Comparison of ENCODE assay signal across 1 cellular context in the genomic region with DNA sequence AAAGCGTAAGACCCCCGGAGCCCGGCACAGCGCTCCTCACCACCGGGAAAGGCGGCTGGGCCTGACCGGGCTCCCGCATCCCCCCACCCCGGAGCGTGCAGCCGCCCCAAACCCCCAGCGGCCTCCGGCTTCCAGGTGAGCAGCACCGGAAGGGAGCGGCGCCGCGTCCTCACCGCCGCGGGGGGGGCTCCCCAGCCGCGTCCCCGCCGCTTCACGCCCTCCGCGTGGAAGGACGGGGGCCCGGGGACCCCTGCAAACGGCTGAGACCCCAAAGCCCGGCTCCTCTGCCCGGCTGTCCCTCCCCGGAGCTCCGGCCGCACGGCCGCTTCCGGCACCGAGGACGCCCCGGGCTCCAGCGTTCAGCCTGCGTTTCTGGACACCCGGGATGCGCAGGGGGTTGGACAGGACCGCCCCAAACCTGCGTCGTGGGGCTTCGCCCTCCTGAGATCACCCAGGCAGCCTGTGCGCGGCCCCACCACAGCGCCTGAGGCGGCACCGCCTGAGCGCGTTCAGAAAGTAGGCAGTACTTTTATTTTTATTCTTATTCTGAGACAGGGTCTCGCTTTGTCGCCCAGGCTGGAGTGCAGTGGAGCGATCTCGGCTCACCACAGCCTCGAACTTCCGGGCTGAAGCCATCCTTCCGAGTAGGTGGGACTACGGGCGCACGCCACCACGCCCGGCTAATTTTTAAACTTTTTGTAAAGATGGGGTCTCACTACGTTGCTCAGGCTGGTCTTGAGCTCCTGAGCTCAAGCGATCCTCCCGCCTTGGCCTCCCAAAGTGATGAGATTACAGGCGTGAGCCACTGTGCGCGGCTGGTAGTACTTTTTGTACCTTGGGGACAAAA.
TF ChIP-seq lines count a peak whose summit lies in the region.

No MANE protein-coding gene starts in this region.

TF ChIP-seq in GM12878, 131 proteins besides CTCF, POLR2A, EP300 and RAD21 (continued from another document and continues in another):
- TF ChIP-seq, protein P1, sequence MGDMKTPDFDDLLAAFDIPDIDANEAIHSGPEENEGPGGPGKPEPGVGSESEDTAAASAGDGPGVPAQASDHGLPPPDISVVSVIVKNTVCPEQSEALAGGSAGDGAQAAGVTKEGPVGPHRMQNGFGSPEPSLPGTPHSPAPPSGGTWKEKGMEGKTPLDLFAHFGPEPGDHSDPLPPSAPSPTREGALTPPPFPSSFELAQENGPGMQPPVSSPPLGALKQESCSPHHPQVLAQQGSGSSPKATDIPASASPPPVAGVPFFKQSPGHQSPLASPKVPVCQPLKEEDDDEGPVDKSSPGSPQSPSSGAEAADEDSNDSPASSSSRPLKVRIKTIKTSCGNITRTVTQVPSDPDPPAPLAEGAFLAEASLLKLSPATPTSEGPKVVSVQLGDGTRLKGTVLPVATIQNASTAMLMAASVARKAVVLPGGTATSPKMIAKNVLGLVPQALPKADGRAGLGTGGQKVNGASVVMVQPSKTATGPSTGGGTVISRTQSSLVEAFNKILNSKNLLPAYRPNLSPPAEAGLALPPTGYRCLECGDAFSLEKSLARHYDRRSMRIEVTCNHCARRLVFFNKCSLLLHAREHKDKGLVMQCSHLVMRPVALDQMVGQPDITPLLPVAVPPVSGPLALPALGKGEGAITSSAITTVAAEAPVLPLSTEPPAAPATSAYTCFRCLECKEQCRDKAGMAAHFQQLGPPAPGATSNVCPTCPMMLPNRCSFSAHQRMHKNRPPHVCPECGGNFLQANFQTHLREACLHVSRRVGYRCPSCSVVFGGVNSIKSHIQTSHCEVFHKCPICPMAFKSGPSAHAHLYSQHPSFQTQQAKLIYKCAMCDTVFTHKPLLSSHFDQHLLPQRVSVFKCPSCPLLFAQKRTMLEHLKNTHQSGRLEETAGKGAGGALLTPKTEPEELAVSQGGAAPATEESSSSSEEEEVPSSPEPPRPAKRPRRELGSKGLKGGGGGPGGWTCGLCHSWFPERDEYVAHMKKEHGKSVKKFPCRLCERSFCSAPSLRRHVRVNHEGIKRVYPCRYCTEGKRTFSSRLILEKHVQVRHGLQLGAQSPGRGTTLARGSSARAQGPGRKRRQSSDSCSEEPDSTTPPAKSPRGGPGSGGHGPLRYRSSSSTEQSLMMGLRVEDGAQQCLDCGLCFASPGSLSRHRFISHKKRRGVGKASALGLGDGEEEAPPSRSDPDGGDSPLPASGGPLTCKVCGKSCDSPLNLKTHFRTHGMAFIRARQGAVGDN (IDR thresholded peaks at IDR 0.05) = peak; percentile 81; the same call in 1 of the 2 replicates
- TF ChIP-seq HCFC1 (IDR thresholded peaks at IDR 0.05; ENCODE audit: low read length) = no peak
- peak; percentile 53 for TF ChIP-seq TCF3 (IDR thresholded peaks at IDR 0.05; ENCODE audit: borderline replicate concordance, insufficient read depth, low read depth, low read length)
- no peak for TF ChIP-seq YBX1 (IDR thresholded peaks at IDR 0.05)
- TF ChIP-seq MEF2B (IDR thresholded peaks at IDR 0.05; ENCODE audit: partially characterized antibody, poor library complexity, severe bottlenecking) = peak; percentile 40
- TF ChIP-seq, protein P2, sequence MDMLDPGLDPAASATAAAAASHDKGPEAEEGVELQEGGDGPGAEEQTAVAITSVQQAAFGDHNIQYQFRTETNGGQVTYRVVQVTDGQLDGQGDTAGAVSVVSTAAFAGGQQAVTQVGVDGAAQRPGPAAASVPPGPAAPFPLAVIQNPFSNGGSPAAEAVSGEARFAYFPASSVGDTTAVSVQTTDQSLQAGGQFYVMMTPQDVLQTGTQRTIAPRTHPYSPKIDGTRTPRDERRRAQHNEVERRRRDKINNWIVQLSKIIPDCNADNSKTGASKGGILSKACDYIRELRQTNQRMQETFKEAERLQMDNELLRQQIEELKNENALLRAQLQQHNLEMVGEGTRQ (IDR thresholded peaks at IDR 0.05; ENCODE audit: borderline replicate concordance, low read depth, low read length) = no peak
- TF ChIP-seq, protein P3, sequence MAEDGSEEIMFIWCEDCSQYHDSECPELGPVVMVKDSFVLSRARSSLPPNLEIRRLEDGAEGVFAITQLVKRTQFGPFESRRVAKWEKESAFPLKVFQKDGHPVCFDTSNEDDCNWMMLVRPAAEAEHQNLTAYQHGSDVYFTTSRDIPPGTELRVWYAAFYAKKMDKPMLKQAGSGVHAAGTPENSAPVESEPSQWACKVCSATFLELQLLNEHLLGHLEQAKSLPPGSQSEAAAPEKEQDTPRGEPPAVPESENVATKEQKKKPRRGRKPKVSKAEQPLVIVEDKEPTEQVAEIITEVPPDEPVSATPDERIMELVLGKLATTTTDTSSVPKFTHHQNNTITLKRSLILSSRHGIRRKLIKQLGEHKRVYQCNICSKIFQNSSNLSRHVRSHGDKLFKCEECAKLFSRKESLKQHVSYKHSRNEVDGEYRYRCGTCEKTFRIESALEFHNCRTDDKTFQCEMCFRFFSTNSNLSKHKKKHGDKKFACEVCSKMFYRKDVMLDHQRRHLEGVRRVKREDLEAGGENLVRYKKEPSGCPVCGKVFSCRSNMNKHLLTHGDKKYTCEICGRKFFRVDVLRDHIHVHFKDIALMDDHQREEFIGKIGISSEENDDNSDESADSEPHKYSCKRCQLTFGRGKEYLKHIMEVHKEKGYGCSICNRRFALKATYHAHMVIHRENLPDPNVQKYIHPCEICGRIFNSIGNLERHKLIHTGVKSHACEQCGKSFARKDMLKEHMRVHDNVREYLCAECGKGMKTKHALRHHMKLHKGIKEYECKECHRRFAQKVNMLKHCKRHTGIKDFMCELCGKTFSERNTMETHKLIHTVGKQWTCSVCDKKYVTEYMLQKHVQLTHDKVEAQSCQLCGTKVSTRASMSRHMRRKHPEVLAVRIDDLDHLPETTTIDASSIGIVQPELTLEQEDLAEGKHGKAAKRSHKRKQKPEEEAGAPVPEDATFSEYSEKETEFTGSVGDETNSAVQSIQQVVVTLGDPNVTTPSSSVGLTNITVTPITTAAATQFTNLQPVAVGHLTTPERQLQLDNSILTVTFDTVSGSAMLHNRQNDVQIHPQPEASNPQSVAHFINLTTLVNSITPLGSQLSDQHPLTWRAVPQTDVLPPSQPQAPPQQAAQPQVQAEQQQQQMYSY (CRISPR knock-in tag; IDR thresholded peaks at IDR 0.05) = 0 out of 2 replicates have a peak, but pooled peaks have one; percentile 4
- peak; percentile 87 for TF ChIP-seq PAX5 (IDR thresholded peaks at IDR 0.05; ENCODE audit: borderline replicate concordance, low read depth, low read length)
- TF ChIP-seq IKZF2 (IDR thresholded peaks at IDR 0.05) = peak in 1 of 2 experiments; percentile 50; a peak in 2 of 4 replicates
- peak in 1 of 2 experiments; percentile 73; a peak in 2 of 4 replicates for TF ChIP-seq ETV6 (conservative IDR thresholded peaks at IDR 0.05 in 1 of 2, IDR thresholded peaks at IDR 0.05 in 1 of 2; ENCODE audit: borderline replicate concordance in 1 of 2, low read depth in 1 of 2)
- TF ChIP-seq CBFB (IDR thresholded peaks at IDR 0.05; ENCODE audit: low read depth) = peak; percentile 69
- TF ChIP-seq, protein P4, sequence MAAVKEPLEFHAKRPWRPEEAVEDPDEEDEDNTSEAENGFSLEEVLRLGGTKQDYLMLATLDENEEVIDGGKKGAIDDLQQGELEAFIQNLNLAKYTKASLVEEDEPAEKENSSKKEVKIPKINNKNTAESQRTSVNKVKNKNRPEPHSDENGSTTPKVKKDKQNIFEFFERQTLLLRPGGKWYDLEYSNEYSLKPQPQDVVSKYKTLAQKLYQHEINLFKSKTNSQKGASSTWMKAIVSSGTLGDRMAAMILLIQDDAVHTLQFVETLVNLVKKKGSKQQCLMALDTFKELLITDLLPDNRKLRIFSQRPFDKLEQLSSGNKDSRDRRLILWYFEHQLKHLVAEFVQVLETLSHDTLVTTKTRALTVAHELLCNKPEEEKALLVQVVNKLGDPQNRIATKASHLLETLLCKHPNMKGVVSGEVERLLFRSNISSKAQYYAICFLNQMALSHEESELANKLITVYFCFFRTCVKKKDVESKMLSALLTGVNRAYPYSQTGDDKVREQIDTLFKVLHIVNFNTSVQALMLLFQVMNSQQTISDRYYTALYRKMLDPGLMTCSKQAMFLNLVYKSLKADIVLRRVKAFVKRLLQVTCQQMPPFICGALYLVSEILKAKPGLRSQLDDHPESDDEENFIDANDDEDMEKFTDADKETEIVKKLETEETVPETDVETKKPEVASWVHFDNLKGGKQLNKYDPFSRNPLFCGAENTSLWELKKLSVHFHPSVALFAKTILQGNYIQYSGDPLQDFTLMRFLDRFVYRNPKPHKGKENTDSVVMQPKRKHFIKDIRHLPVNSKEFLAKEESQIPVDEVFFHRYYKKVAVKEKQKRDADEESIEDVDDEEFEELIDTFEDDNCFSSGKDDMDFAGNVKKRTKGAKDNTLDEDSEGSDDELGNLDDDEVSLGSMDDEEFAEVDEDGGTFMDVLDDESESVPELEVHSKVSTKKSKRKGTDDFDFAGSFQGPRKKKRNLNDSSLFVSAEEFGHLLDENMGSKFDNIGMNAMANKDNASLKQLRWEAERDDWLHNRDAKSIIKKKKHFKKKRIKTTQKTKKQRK (IDR thresholded peaks at IDR 0.05; ENCODE audit: low read depth, low read length) = no peak
- peak; percentile 76 for TF ChIP-seq POLR2AphosphoS5 (IDR thresholded peaks at IDR 0.05; ENCODE audit: low read length)
- no peak for TF ChIP-seq GABPA (IDR thresholded peaks at IDR 0.05; ENCODE audit: low read depth)
- TF ChIP-seq, protein P5, sequence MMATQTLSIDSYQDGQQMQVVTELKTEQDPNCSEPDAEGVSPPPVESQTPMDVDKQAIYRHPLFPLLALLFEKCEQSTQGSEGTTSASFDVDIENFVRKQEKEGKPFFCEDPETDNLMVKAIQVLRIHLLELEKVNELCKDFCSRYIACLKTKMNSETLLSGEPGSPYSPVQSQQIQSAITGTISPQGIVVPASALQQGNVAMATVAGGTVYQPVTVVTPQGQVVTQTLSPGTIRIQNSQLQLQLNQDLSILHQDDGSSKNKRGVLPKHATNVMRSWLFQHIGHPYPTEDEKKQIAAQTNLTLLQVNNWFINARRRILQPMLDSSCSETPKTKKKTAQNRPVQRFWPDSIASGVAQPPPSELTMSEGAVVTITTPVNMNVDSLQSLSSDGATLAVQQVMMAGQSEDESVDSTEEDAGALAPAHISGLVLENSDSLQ (IDR thresholded peaks at IDR 0.05) = no peak
- 0 out of 2 replicates have a peak, but pooled peaks have one; percentile 9 for TF ChIP-seq SREBF2 (IDR thresholded peaks at IDR 0.05; ENCODE audit: low read length)
- TF ChIP-seq, protein P6, sequence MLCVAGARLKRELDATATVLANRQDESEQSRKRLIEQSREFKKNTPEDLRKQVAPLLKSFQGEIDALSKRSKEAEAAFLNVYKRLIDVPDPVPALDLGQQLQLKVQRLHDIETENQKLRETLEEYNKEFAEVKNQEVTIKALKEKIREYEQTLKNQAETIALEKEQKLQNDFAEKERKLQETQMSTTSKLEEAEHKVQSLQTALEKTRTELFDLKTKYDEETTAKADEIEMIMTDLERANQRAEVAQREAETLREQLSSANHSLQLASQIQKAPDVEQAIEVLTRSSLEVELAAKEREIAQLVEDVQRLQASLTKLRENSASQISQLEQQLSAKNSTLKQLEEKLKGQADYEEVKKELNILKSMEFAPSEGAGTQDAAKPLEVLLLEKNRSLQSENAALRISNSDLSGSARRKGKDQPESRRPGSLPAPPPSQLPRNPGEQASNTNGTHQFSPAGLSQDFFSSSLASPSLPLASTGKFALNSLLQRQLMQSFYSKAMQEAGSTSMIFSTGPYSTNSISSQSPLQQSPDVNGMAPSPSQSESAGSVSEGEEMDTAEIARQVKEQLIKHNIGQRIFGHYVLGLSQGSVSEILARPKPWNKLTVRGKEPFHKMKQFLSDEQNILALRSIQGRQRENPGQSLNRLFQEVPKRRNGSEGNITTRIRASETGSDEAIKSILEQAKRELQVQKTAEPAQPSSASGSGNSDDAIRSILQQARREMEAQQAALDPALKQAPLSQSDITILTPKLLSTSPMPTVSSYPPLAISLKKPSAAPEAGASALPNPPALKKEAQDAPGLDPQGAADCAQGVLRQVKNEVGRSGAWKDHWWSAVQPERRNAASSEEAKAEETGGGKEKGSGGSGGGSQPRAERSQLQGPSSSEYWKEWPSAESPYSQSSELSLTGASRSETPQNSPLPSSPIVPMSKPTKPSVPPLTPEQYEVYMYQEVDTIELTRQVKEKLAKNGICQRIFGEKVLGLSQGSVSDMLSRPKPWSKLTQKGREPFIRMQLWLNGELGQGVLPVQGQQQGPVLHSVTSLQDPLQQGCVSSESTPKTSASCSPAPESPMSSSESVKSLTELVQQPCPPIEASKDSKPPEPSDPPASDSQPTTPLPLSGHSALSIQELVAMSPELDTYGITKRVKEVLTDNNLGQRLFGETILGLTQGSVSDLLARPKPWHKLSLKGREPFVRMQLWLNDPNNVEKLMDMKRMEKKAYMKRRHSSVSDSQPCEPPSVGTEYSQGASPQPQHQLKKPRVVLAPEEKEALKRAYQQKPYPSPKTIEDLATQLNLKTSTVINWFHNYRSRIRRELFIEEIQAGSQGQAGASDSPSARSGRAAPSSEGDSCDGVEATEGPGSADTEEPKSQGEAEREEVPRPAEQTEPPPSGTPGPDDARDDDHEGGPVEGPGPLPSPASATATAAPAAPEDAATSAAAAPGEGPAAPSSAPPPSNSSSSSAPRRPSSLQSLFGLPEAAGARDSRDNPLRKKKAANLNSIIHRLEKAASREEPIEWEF (IDR thresholded peaks at IDR 0.05; ENCODE audit: insufficient replicate concordance, low read depth, low read length) = no peak
- peak; percentile 93 for TF ChIP-seq GATAD2B (conservative IDR thresholded peaks at IDR 0.05; ENCODE audit: low read depth)
- TF ChIP-seq JUNB (IDR thresholded peaks at IDR 0.05) = peak; percentile 44; the same call in 1 of the 2 replicates
- TF ChIP-seq, protein P7, sequence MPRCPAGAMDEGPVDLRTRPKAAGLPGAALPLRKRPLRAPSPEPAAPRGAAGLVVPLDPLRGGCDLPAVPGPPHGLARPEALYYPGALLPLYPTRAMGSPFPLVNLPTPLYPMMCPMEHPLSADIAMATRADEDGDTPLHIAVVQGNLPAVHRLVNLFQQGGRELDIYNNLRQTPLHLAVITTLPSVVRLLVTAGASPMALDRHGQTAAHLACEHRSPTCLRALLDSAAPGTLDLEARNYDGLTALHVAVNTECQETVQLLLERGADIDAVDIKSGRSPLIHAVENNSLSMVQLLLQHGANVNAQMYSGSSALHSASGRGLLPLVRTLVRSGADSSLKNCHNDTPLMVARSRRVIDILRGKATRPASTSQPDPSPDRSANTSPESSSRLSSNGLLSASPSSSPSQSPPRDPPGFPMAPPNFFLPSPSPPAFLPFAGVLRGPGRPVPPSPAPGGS (IDR thresholded peaks at IDR 0.05; ENCODE audit: borderline replicate concordance, insufficient read depth, low read depth, low read length, poor library complexity, severe bottlenecking) = peak; percentile 83
- peak; percentile 45; the same call in 1 of the 2 replicates for TF ChIP-seq HDGF (IDR thresholded peaks at IDR 0.05)
- TF ChIP-seq, protein P8, sequence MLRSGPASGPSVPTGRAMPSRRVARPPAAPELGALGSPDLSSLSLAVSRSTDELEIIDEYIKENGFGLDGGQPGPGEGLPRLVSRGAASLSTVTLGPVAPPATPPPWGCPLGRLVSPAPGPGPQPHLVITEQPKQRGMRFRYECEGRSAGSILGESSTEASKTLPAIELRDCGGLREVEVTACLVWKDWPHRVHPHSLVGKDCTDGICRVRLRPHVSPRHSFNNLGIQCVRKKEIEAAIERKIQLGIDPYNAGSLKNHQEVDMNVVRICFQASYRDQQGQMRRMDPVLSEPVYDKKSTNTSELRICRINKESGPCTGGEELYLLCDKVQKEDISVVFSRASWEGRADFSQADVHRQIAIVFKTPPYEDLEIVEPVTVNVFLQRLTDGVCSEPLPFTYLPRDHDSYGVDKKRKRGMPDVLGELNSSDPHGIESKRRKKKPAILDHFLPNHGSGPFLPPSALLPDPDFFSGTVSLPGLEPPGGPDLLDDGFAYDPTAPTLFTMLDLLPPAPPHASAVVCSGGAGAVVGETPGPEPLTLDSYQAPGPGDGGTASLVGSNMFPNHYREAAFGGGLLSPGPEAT (IDR thresholded peaks at IDR 0.05; ENCODE audit: low read depth) = peak; percentile 40; the same call in 1 of the 2 replicates
- peak; percentile 60; the same call in 1 of the 2 replicates for TF ChIP-seq TCF12 (IDR thresholded peaks at IDR 0.05; ENCODE audit: low read depth, low read length)
- peak; percentile 88 for TF ChIP-seq NBN (IDR thresholded peaks at IDR 0.05)
- TF ChIP-seq EZH2 (IDR thresholded peaks at IDR 0.05; ENCODE audit: borderline replicate concordance, control insufficient read depth, low read depth, low read length) = no peak
- TF ChIP-seq POLR2AphosphoS2 (IDR thresholded peaks at IDR 0.05; ENCODE audit: low read depth, low read length) = peak; percentile 77; the same call in 1 of the 2 replicates
